In genomic region chr7:44819292-44819691, GRCh38 we compare ENCODE assay signal across 2 cellular contexts.
TF ChIP-seq lines count a peak whose summit lies in the region.

No MANE protein-coding gene starts in this region.

TF ChIP-seq in SK-N-SH, 30 proteins besides CTCF, POLR2A, EP300 and RAD21 (continued from another document):
- TF ChIP-seq ZBTB33 (IDR thresholded peaks at IDR 0.05; ENCODE audit: borderline replicate concordance, low read depth) (no peak), POLR2AphosphoS5 (IDR thresholded peaks at IDR 0.05; ENCODE audit: low read depth, low read length) (no peak), RCOR1 (IDR thresholded peaks at IDR 0.05; ENCODE audit: low read length) (no peak), TCF12 (IDR thresholded peaks at IDR 0.05) (no peak), FOSL2 (IDR thresholded peaks at IDR 0.05; ENCODE audit: borderline replicate concordance, low read depth) (no peak), GABPA (IDR thresholded peaks at IDR 0.05; ENCODE audit: low read depth) (no peak), USF2 (IDR thresholded peaks at IDR 0.05; ENCODE audit: borderline replicate concordance, low read depth, low read length) (no peak), YY1 (IDR thresholded peaks at IDR 0.05; ENCODE audit: low read depth) (no peak), USF1 (IDR thresholded peaks at IDR 0.05; ENCODE audit: borderline replicate concordance, low read depth) (no peak), JUND (IDR thresholded peaks at IDR 0.05) (no peak), IRF3 (IDR thresholded peaks at IDR 0.05; ENCODE audit: low read depth, low read length) (no peak), SMC3 (IDR thresholded peaks at IDR 0.05; ENCODE audit: low read depth, low read length) (no peak)

TF ChIP-seq in SK-N-SH treated with all-trans-retinoic acid at 6 μM for 48 hours, 23 proteins besides CTCF, POLR2A, EP300 and RAD21 (continued from another document):
- TF ChIP-seq CREB5 (CRISPR knock-in tag; IDR thresholded peaks at IDR 0.05; ENCODE audit: low read depth) = no peak
- no peak for TF ChIP-seq BACH2 (CRISPR knock-in tag; IDR thresholded peaks at IDR 0.05; ENCODE audit: borderline replicate concordance)
- TF ChIP-seq PPARA (CRISPR knock-in tag; IDR thresholded peaks at IDR 0.05; ENCODE audit: borderline replicate concordance) = no peak
- TF ChIP-seq PATZ1 (CRISPR knock-in tag; IDR thresholded peaks at IDR 0.05; ENCODE audit: borderline replicate concordance) = no peak
- no peak for TF ChIP-seq ZC3H10 (CRISPR knock-in tag; IDR thresholded peaks at IDR 0.05)
TF ChIP-seq in SK-N-SH treated with all-trans-retinoic acid at 6 μM for 48 hours: peak in this region for 0.
